18 cellular contexts compared by ENCODE assay signal in genomic region chr11:116415095-116415494, GRCh38.
A peak's percentile ranks its signal among the peaks of the same experiment; 100 is the strongest.
DNase-seq lines count a peak whose midpoint lies in the region; ATAC-seq, FAIRE-seq and TF ChIP-seq lines count a peak whose summit lies in the region.
"Had no signal": no experiment of that assay in that cellular context is flagged by ENCODE, and none has a peak within 500 bp of the region (broad histone marks: within the 10 kb centered on the region; RNA-seq: fewer than 3 reads in every experiment).

No MANE protein-coding gene starts in this region.

- FAIRE-seq in astrocyte (lab: Jason Lieb, UNC), result no peak
- FAIRE-seq: keratinocyte had no signal

- ATAC-seq in GM18519 (IDR thresholded peaks at IDR 0.05; ENCODE audit: low FRiP score, unreplicated experiment) (no peak), HG03175 (IDR thresholded peaks at IDR 0.05; ENCODE audit: unreplicated experiment) (no peak)
- ATAC-seq: activated CD4-positive, CD25-positive, alpha-beta regulatory T cell treated with anti-CD3 and anti-CD28 coated beads, Interleukin-2, amount 50 U/mL, for 24 hours; right lobe of liver had no signal

- H3K9me2 ChIP-seq in PC-9 (ENCODE audit: insufficient read depth), result no peaks in the 10 kb centered on the region

- H3K4me2 ChIP-seq in astrocyte (ENCODE audit: low read length) (no peak overlapping the region), PC-9 (no peak overlapping the region)

- POLR2A ChIA-PET in PC-9 (lab: Charles Lee; ENCODE audit: unreplicated experiment), result no interaction called here

- DNase-seq in COR-L47 (lab: John Stamatoyannopoulos, UW) (peak; percentile 80), astrocyte (ENCODE audit: low read depth) (peak; percentile 64), lung microvascular endothelial cell (ENCODE audit: low read depth in 2 of 2) (peak; percentile 10 to 35), SKM-1 treated with dmso at 0.1 percent for 144 hours (lab: John Stamatoyannopoulos, UW; ENCODE audit: unreplicated experiment) (no peak), PC-9 (no peak)
- DNase-seq: dorsolateral prefrontal cortex, HCEC 1CT, midbrain, NCI-H2107, occipital lobe, right lobe of liver, SHP77 had no signal

- H3K9me3 ChIP-seq in HUES48 (ENCODE audit: control insufficient read depth, insufficient read depth, low read length) (0 out of 2 replicates have a peak, but pooled peaks cover under 1% of the 10 kb centered on the region), astrocyte (ENCODE audit: insufficient read depth, low read depth, low read length) (no peaks in the 10 kb centered on the region), PC-9 (ENCODE audit: insufficient read depth, low read depth) (no peaks in the 10 kb centered on the region)
- H3K9me3 ChIP-seq: esophagus muscularis mucosa, right lobe of liver had no signal

- H3K9ac ChIP-seq in HUES48 (ENCODE audit: low read depth, low read length), result no peak overlapping the region
- H3K9ac ChIP-seq in astrocyte (ENCODE audit: low read length), result no peak overlapping the region

- BruUV-seq in PC-9 (replicated peaks; lab: Mats Ljungman, UMichigan), result no TSS peak

- H3K36me3 ChIP-seq in HUES48 (ENCODE audit: control insufficient read depth, insufficient read depth, low read length), result no peaks in the 10 kb centered on the region
- H3K36me3 ChIP-seq in astrocyte (ENCODE audit: insufficient read depth, low read length), result no peaks in the 10 kb centered on the region
- no peaks in the 10 kb centered on the region for H3K36me3 ChIP-seq in PC-9 (ENCODE audit: low read depth)
- H3K36me3 ChIP-seq: esophagus muscularis mucosa, right lobe of liver had no signal

- H3F3A ChIP-seq in PC-9 (ENCODE audit: insufficient read depth, low read depth), result no peaks in the 10 kb centered on the region

- H3K4me3 ChIP-seq in HUES48 (ENCODE audit: low read depth, low read length) (no peak overlapping the region), astrocyte (ENCODE audit: insufficient read depth, low read depth, low read length) (no peak overlapping the region), PC-9 (no peak overlapping the region)
- H3K4me3 ChIP-seq: dorsolateral prefrontal cortex, esophagus muscularis mucosa, right lobe of liver had no signal

- no peaks in the 10 kb centered on the region for H3K36me3 Mint-ChIP-seq in astrocyte (ENCODE audit: low read depth, unreplicated experiment)

- TF ChIP-seq CTCF in astrocyte (IDR thresholded peaks at IDR 0.05; ENCODE audit: insufficient read depth, low read depth, low read length) (no peak), PC-9 (conservative IDR thresholded peaks at IDR 0.05) (no peak)

- no peaks in the 10 kb centered on the region for H4K20me1 ChIP-seq in astrocyte (ENCODE audit: insufficient read depth, low read length)
- no peaks in the 10 kb centered on the region for H4K20me1 ChIP-seq in PC-9 (ENCODE audit: insufficient read depth)

- peaks cover 19% of the 10 kb centered on the region for H3K4me1 ChIP-seq in HUES48 (ENCODE audit: control insufficient read depth, insufficient read depth, low read length)
- H3K4me1 ChIP-seq in astrocyte (ENCODE audit: insufficient read depth, low read length), result peaks cover 13% of the 10 kb centered on the region
- H3K4me1 ChIP-seq in PC-9 (replicated peaks; ENCODE audit: insufficient read depth), result no peaks in the 10 kb centered on the region
- H3K4me1 ChIP-seq: right lobe of liver had no signal

- peak overlapping the region; percentile 8 for H3K27ac ChIP-seq in HUES48 (ENCODE audit: low read depth, low read length)
- no peak overlapping the region for H3K27ac ChIP-seq in astrocyte (ENCODE audit: low read depth, low read length)
- no peak overlapping the region for H3K27ac ChIP-seq in PC-9
- H3K27ac ChIP-seq: right lobe of liver had no signal

- H3K4me1 Mint-ChIP-seq in astrocyte (ENCODE audit: low read depth, unreplicated experiment), result peaks cover 18% of the 10 kb centered on the region

- H3K27me3 Mint-ChIP-seq in astrocyte (ENCODE audit: low read depth, unreplicated experiment), result peaks cover 22% of the 10 kb centered on the region

- CTCF ChIA-PET in PC-9 (lab: Charles Lee), result no interaction called here

- H3K4me3 Mint-ChIP-seq in astrocyte (ENCODE audit: unreplicated experiment), result no peak overlapping the region

- H3K27ac Mint-ChIP-seq in astrocyte (ENCODE audit: unreplicated experiment), result no peak overlapping the region

- H2AFZ ChIP-seq in astrocyte (ENCODE audit: low read depth, low read length) (no peak overlapping the region), PC-9 (no peak overlapping the region)

- intact Hi-C loops in PC-9 (cut with micrococcal nuclease; ENCODE audit: unreplicated experiment), result no loop called here

- H3K79me2 ChIP-seq in astrocyte (ENCODE audit: insufficient read depth, low read length), result no peaks in the 10 kb centered on the region
- H3K79me2 ChIP-seq in PC-9 (ENCODE audit: low read depth), result no peaks in the 10 kb centered on the region

- no peaks in the 10 kb centered on the region for H3K27me3 ChIP-seq in HUES48 (ENCODE audit: control insufficient read depth, insufficient read depth, low read length)
- H3K27me3 ChIP-seq in astrocyte (ENCODE audit: insufficient read depth, low read length), result no peaks in the 10 kb centered on the region
- peaks cover 72% of the 10 kb centered on the region for H3K27me3 ChIP-seq in PC-9 (ENCODE audit: insufficient read depth, low read depth)
- H3K27me3 ChIP-seq: dorsolateral prefrontal cortex, esophagus muscularis mucosa, right lobe of liver had no signal

- H3K9me3 Mint-ChIP-seq in astrocyte (ENCODE audit: unreplicated experiment), result no peaks in the 10 kb centered on the region

Comparison
In these comparisons a context has a peak if more than half of its experiments do, and no peak if none do; other contexts are left out.
1. DNase-seq: peak in COR-L47 (single experiment), astrocyte (single experiment) and lung microvascular endothelial cell (2 of 2); none in SKM-1 treated with dmso at 0.1 percent for 144 hours (single experiment) and PC-9 (0 of 2).